8 cellular contexts compared by ENCODE assay signal in the genomic region with DNA sequence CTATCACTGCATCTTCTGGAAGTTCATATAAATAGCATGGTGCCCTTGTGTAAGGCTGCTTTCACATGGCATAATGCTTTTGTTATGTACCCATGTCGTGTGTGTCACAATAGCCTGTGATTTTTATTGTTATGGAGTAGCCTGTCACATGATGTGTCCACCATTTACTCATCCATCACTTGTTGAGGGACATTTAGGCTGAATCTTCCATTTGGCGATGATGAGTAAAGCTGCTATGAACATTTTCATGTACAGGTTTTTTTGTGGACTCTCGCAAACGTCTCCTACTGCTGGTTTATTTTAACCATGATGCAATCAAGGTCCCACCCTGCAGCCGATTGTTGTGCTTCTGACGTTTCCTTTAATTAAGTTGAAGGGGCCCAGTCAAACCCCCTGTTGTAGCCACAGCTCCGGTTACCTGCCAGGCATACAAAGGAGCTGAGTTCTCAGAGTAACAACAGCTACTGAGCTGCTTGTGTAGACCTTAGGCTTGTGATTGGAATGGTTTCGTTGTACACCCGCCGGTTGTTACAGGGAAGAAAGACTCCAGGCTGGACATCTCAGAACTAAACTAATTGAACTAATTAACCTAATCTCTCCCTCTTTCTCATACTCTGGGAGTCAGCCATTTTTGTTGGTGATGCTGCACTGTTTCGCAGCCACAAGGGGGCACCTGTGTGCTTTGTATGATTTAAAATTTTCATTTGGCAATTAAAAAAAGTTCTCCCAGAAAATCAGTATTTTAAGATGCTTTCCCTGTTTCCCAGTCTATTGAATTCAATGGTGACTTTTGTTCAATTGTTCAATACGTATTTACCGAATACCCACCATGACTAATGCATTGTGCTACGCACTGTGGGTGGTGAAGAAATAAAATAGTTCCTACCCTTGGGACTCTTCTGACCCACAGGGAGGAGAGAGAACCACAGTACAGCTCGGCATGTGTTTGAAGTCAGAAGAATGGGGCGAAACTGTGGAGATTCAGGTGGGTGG.
DNase-seq lines count a peak whose midpoint lies in the region; ATAC-seq and TF ChIP-seq lines count a peak whose summit lies in the region.

No MANE protein-coding gene starts in this region.

- no TSS peak for BruUV-seq in PC-3 (replicated peaks; lab: Mats Ljungman, UMichigan)

- peak overlapping the region; percentile 79 for H2AFZ ChIP-seq in PC-3 (ENCODE audit: low read length)

- no peaks in the 10 kb centered on the region for H4K20me1 ChIP-seq in PC-3 (ENCODE audit: low read length)

- no peaks in the 10 kb centered on the region for H3K9me2 ChIP-seq in PC-3 (replicated peaks; ENCODE audit: low read length)

- H3K36me3 ChIP-seq in PC-3 (ENCODE audit: low read depth, low read length) (no peaks in the 10 kb centered on the region), heart left ventricle (no peaks in the 10 kb centered on the region), MG63 (no peaks in the 10 kb centered on the region)

- H3K9me3 ChIP-seq in PC-3 (ENCODE audit: low read length): no peaks in the 10 kb centered on the region
- no peaks in the 10 kb centered on the region for H3K9me3 ChIP-seq in heart left ventricle
- H3K9me3 ChIP-seq in MG63: no peaks in the 10 kb centered on the region

- H3K4me1 ChIP-seq in PC-3 (ENCODE audit: insufficient read depth, low read length) (no peaks in the 10 kb centered on the region), heart left ventricle (peaks cover 0 to 9% (median 0%) of the 10 kb centered on the region in 12 donors)

- intact Hi-C loops in CD14-positive monocyte (cut with micrococcal nuclease): loop anchor here (1.0 to 10.0 kb wide), 5 partner anchors 284 to 868 kb away; no protein-coding TSS in a partner anchor
- intact Hi-C loops in PC-3 (cut with micrococcal nuclease): loop anchor here (1.0 to 5.0 kb wide), 3 partner anchors 285 to 861 kb away; no protein-coding TSS in a partner anchor
- intact Hi-C loops in heart left ventricle (cut with DNase I): loop anchor here (1.0 to 10.0 kb wide), 10 partner anchors 284 to 868 kb away; a partner anchor contains a TSS

- no peaks in the 10 kb centered on the region for H3F3A ChIP-seq in PC-3 (ENCODE audit: low read length, unreplicated experiment)

- 37 to 38% (median 38%) methylated on average over 16 of the region's 16 CpGs for WGBS in heart left ventricle, 4 donors

- 0 out of 2 replicates have a peak overlapping the region, but pooled peaks have one; percentile 14 for H3K4me2 ChIP-seq in PC-3 (ENCODE audit: low read length)

- H3K27ac ChIP-seq in PC-3 (ENCODE audit: low read length) (no peak overlapping the region), heart left ventricle (no peak overlapping the region)

- DNase-seq in CD14-positive monocyte (ENCODE audit: low spot score) (no peak), HEK293T (ENCODE audit: extremely low spot score) (peak; percentile 57), PC-3 (peak; percentile 70), heart left ventricle (peak in 1 of 5 donors; percentile 49), renal cortical epithelial cell (ENCODE audit: low read depth) (peak; percentile 27), MG63 (no peak)
- peak; percentile 55 for DNase-seq in activated naive CD4-positive, alpha-beta T cell treated with anti-CD3 and anti-CD28 coated beads, Interleukin-2, amount 10 ng/mL, durations not matched to agents 7 days and 5 days

- peaks cover 0 to 3% (median 3%) of the 10 kb centered on the region in 3 donors for H3K27me3 Mint-ChIP-seq in CD14-positive monocyte (ENCODE audit: low read depth in 3 of 3)
- H3K27me3 Mint-ChIP-seq in activated naive CD4-positive, alpha-beta T cell treated with anti-CD3 and anti-CD28 coated beads, Interleukin-2, amount 10 ng/mL, durations not matched to agents 7 days and 5 days: peaks cover 21% of the 10 kb centered on the region

- peak; percentile 56 for ATAC-seq in PC-3
- ATAC-seq in heart left ventricle: peak in 3 of 4 donors; percentile 35 to 55 (median 51)
- no peak for ATAC-seq in HG03135 (IDR thresholded peaks at IDR 0.05; ENCODE audit: unreplicated experiment)

- H3K27me3 ChIP-seq in PC-3 (ENCODE audit: low read length): no peaks in the 10 kb centered on the region
- no peaks in the 10 kb centered on the region for H3K27me3 ChIP-seq in heart left ventricle
- peaks cover 4% of the 10 kb centered on the region; the same call in 1 of the 2 replicates for H3K27me3 ChIP-seq in MG63

- H3K4me1 Mint-ChIP-seq in CD14-positive monocyte: peaks cover 16% of the 10 kb centered on the region
- no peaks in the 10 kb centered on the region for H3K4me1 Mint-ChIP-seq in activated naive CD4-positive, alpha-beta T cell treated with anti-CD3 and anti-CD28 coated beads, Interleukin-2, amount 10 ng/mL, durations not matched to agents 7 days and 5 days

- H3K4me3 ChIP-seq in PC-3 (ENCODE audit: low read length) (no peak overlapping the region), heart left ventricle (no peak overlapping the region), MG63 (no peak overlapping the region)

- no peak overlapping the region for H3K4me3 Mint-ChIP-seq in CD14-positive monocyte
- no peak overlapping the region for H3K4me3 Mint-ChIP-seq in activated naive CD4-positive, alpha-beta T cell treated with anti-CD3 and anti-CD28 coated beads, Interleukin-2, amount 10 ng/mL, durations not matched to agents 7 days and 5 days

- TF ChIP-seq POLR2A in heart left ventricle (IDR thresholded peaks at IDR 0.05): no peak

- H3K36me3 Mint-ChIP-seq in CD14-positive monocyte: no peaks in the 10 kb centered on the region
- H3K36me3 Mint-ChIP-seq in activated naive CD4-positive, alpha-beta T cell treated with anti-CD3 and anti-CD28 coated beads, Interleukin-2, amount 10 ng/mL, durations not matched to agents 7 days and 5 days: no peaks in the 10 kb centered on the region

- H3K9me3 Mint-ChIP-seq in CD14-positive monocyte: no peaks in the 10 kb centered on the region
- H3K9me3 Mint-ChIP-seq in activated naive CD4-positive, alpha-beta T cell treated with anti-CD3 and anti-CD28 coated beads, Interleukin-2, amount 10 ng/mL, durations not matched to agents 7 days and 5 days: no peaks in the 10 kb centered on the region

- POLR2A ChIA-PET in HEK293T (lab: Yijun Ruan, JAX) (no interaction called here), PC-3 (lab: Charles Lee; ENCODE audit: unreplicated experiment) (no interaction called here)

- H3K9ac ChIP-seq in PC-3 (ENCODE audit: low read length): no peak overlapping the region

- CTCF ChIA-PET in HEK293T (lab: Yijun Ruan, JAX): interaction anchor here (0.6 to 1.7 kb wide), 7 partner anchors 17 to 316 kb away, joined by 3 to 6 read pairs (median 3); no protein-coding TSS in a partner anchor
- CTCF ChIA-PET in PC-3 (lab: Charles Lee): interaction anchor here (0.5 to 1.1 kb wide), 5 partner anchors 234 to 869 kb away, joined by 3 to 4 read pairs (median 4); no protein-coding TSS in a partner anchor
- CTCF ChIA-PET in activated naive CD4-positive, alpha-beta T cell treated with anti-CD3 and anti-CD28 coated beads, Interleukin-2, amount 10 ng/mL, durations not matched to agents 7 days and 5 days (lab: Charles Lee): interaction anchor here (0.7 to 2.6 kb wide), 24 partner anchors 8 to 738 kb away, joined by 3 to 17 read pairs (median 4); no protein-coding TSS in a partner anchor

- peak; percentile 95 for TF ChIP-seq CTCF in CD14-positive monocyte (IDR thresholded peaks at IDR 0.05)
- peak; percentile 98 for TF ChIP-seq CTCF in PC-3 (conservative IDR thresholded peaks at IDR 0.05; ENCODE audit: low read depth, low read length)
- TF ChIP-seq CTCF in heart left ventricle (IDR thresholded peaks at IDR 0.05): peak; percentile 84 to 99 (median 94)

- H3K27ac Mint-ChIP-seq in CD14-positive monocyte: peak overlapping the region in 2 of 7 donors; percentile 19 to 38
- no peak overlapping the region for H3K27ac Mint-ChIP-seq in activated naive CD4-positive, alpha-beta T cell treated with anti-CD3 and anti-CD28 coated beads, Interleukin-2, amount 10 ng/mL, durations not matched to agents 7 days and 5 days

- H3K79me2 ChIP-seq in PC-3 (ENCODE audit: low read length): no peaks in the 10 kb centered on the region

TF ChIP-seq in HEK293T, 16 proteins besides CTCF, POLR2A, EP300 and RAD21:
- TF ChIP-seq L3MBTL2 (conservative IDR thresholded peaks at IDR 0.05) (no peak), SP1 (IDR thresholded peaks at IDR 0.05) (no peak), FOXK2 (IDR thresholded peaks at IDR 0.05) (no peak), ZNF384 (IDR thresholded peaks at IDR 0.05) (peak; percentile 41; the same call in 1 of the 2 replicates), CTBP1 (IDR thresholded peaks at IDR 0.05; ENCODE audit: borderline replicate concordance) (no peak), LEF1 (IDR thresholded peaks at IDR 0.05; ENCODE audit: borderline replicate concordance) (no peak)
TF ChIP-seq in HEK293T: peak in this region for 1.

Comparison
In these comparisons a context has a peak if more than half of its experiments do, and no peak if none do; other contexts are left out.
1. DNase-seq: peak in HEK293T (single experiment), PC-3 (single experiment), activated naive CD4-positive, alpha-beta T cell treated with anti-CD3 and anti-CD28 coated beads, Interleukin-2, amount 10 ng/mL, durations not matched to agents 7 days and 5 days (single experiment) and renal cortical epithelial cell (single experiment); none in CD14-positive monocyte (single experiment) and MG63 (single experiment).
2. Peak in every context shown above with its lines, with median percentiles within 50 percentile points of each other: CTCF ChIP-seq.